In genomic region chr2:201451330-201452057, GRCh38 we compare ENCODE assay signal across 1 cellular context.
A peak's percentile ranks its signal among the peaks of the same experiment; 100 is the strongest.
TF ChIP-seq lines count a peak whose summit lies in the region.

Gene STRADB (plus strand): TSS chr2:201451740. CDS start chr2:201454841, 3,101 bp downstream.
Gene TRAK2 (minus strand): TSS chr2:201451458. CDS start chr2:201420507, 30,951 bp downstream.

TF ChIP-seq in K562, 482 proteins besides CTCF, POLR2A, EP300 and RAD21 (continued from another document and continues in another):
- no peak for TF ChIP-seq CBX1 (IDR thresholded peaks at IDR 0.05; ENCODE audit: low read depth)
- peak; percentile 67; the same call in 1 of the 2 replicates for TF ChIP-seq CBFB (CRISPR knock-in tag; IDR thresholded peaks at IDR 0.05)
- no peak for TF ChIP-seq IFI16 (CRISPR knock-in tag; IDR thresholded peaks at IDR 0.05)
- peak; percentile 59; the same call in 1 of the 2 replicates for TF ChIP-seq DIDO1 (tag; IDR thresholded peaks at IDR 0.05; ENCODE audit: low read depth)
- peak; percentile 21; the same call in 1 of the 2 replicates for TF ChIP-seq MTA3 (IDR thresholded peaks at IDR 0.05; ENCODE audit: borderline replicate concordance)
- TF ChIP-seq AFF1 (IDR thresholded peaks at IDR 0.05; ENCODE audit: low read depth in 1 of 2, partially characterized antibody in 2 of 2), result peak in 1 of 2 experiments; percentile 96
- TF ChIP-seq SMAD1 (IDR thresholded peaks at IDR 0.05; ENCODE audit: low read depth, low read length, partially characterized antibody), result peak; percentile 47
- TF ChIP-seq MYC (IDR thresholded peaks at IDR 0.05; ENCODE audit: low read depth, low read length), result peak; percentile 46; the same call in 1 of the 2 replicates
- TF ChIP-seq MYC (CRISPR knock-in tag; IDR thresholded peaks at IDR 0.05; ENCODE audit: borderline replicate concordance, low read depth), result no peak
- TF ChIP-seq CREBBP (IDR thresholded peaks at IDR 0.05; ENCODE audit: low read depth, low read length), result no peak
- peak; percentile 79 for TF ChIP-seq ZBTB7A (IDR thresholded peaks at IDR 0.05; ENCODE audit: borderline replicate concordance, control insufficient read depth, low read depth, low read length)
- peak; percentile 52; the same call in 1 of the 2 replicates for TF ChIP-seq ZBTB2 (IDR thresholded peaks at IDR 0.05)
- no peak for TF ChIP-seq CREB5 (CRISPR knock-in tag; IDR thresholded peaks at IDR 0.05)
- no peak for TF ChIP-seq MAFK (IDR thresholded peaks at IDR 0.05; ENCODE audit: low read length)
- TF ChIP-seq SLC30A9 (CRISPR knock-in tag; IDR thresholded peaks at IDR 0.05), result no peak
- peak; percentile 46; the same call in 1 of the 2 replicates for TF ChIP-seq L3MBTL2 (IDR thresholded peaks at IDR 0.05)
- TF ChIP-seq DPF2 (IDR thresholded peaks at IDR 0.05), result 0 out of 2 replicates have a peak, but pooled peaks have one; percentile 4
- no peak for TF ChIP-seq CCAR2 (IDR thresholded peaks at IDR 0.05; ENCODE audit: low read depth, low read length)
- peak; percentile 33; the same call in 1 of the 2 replicates for TF ChIP-seq SMAD4 (CRISPR knock-in tag; conservative IDR thresholded peaks at IDR 0.05)
- TF ChIP-seq POLR2B (IDR thresholded peaks at IDR 0.05; ENCODE audit: low read depth, partially characterized antibody), result peak; percentile 73
- TF ChIP-seq SMARCE1 (IDR thresholded peaks at IDR 0.05), result no peak
- TF ChIP-seq GATAD2B (IDR thresholded peaks at IDR 0.05; ENCODE audit: borderline replicate concordance), result peak; percentile 71; the same call in 1 of the 2 replicates
- TF ChIP-seq ZNF655 (CRISPR knock-in tag; IDR thresholded peaks at IDR 0.05), result no peak
- no peak for TF ChIP-seq ZNF408 (CRISPR knock-in tag; IDR thresholded peaks at IDR 0.05; ENCODE audit: low read depth)
- TF ChIP-seq BCLAF1 (IDR thresholded peaks at IDR 0.05; ENCODE audit: borderline replicate concordance in 1 of 2, control insufficient read depth in 1 of 2, low read depth in 2 of 2, low read length in 1 of 2), result 0 out of 4 replicates have a peak, but pooled peaks of 1 of the 2 experiments have one; percentile 43
- peak; percentile 30; the same call in 1 of the 2 replicates for TF ChIP-seq ZBTB1 (CRISPR knock-in tag; IDR thresholded peaks at IDR 0.05; ENCODE audit: borderline replicate concordance, low read depth)
- peak; percentile 82 for TF ChIP-seq PHF20 (IDR thresholded peaks at IDR 0.05; ENCODE audit: partially characterized antibody)
- no peak for TF ChIP-seq PTTG1 (tag; IDR thresholded peaks at IDR 0.05; ENCODE audit: low read depth)
- no peak for TF ChIP-seq KAT7 (CRISPR knock-in tag; IDR thresholded peaks at IDR 0.05; ENCODE audit: borderline replicate concordance)
- TF ChIP-seq ARID4B (CRISPR knock-in tag; IDR thresholded peaks at IDR 0.05), result no peak; the same call in 1 of the 2 replicates
- 0 out of 4 replicates have a peak, but pooled peaks of 1 of the 2 experiments have one; percentile 40 for TF ChIP-seq SIN3A (IDR thresholded peaks at IDR 0.05; ENCODE audit: borderline replicate concordance in 2 of 2, control insufficient read depth in 1 of 2, low read depth in 2 of 2, low read length in 2 of 2)
- peak; percentile 42 for TF ChIP-seq TBP (optimal IDR thresholded peaks at IDR 0.05; ENCODE audit: low read depth, low read length)
- no peak for TF ChIP-seq ZNF124 (CRISPR knock-in tag; IDR thresholded peaks at IDR 0.05)
- peak; percentile 90 for TF ChIP-seq NR2C1 (IDR thresholded peaks at IDR 0.05)
- TF ChIP-seq NR2C1 (tag; IDR thresholded peaks at IDR 0.05), result peak; percentile 93
- TF ChIP-seq MYBL2 (IDR thresholded peaks at IDR 0.05; ENCODE audit: low read depth), result no peak
- no peak for TF ChIP-seq MYBL2 (CRISPR knock-in tag; IDR thresholded peaks at IDR 0.05; ENCODE audit: borderline replicate concordance)
- 0 out of 2 replicates have a peak, but pooled peaks have one; percentile 36 for TF ChIP-seq JUND (IDR thresholded peaks at IDR 0.05; ENCODE audit: borderline replicate concordance, low read depth, low read length)
- no peak; the same call in 2 of the 3 replicates for TF ChIP-seq JUND (tag; IDR thresholded peaks at IDR 0.05; ENCODE audit: borderline replicate concordance, low read depth, low read length)
- TF ChIP-seq ELF1 (tag; IDR thresholded peaks at IDR 0.05), result 0 out of 2 replicates have a peak, but pooled peaks have one; percentile 36
- TF ChIP-seq HDAC2 (IDR thresholded peaks at IDR 0.05), result 0 out of 2 replicates have a peak, but pooled peaks have one; percentile 17
- TF ChIP-seq MXI1 (IDR thresholded peaks at IDR 0.05; ENCODE audit: low read depth, low read length), result 0 out of 2 replicates have a peak, but pooled peaks have one; percentile 43
- peak; percentile 78 for TF ChIP-seq SP1 (CRISPR knock-in tag; IDR thresholded peaks at IDR 0.05)
- TF ChIP-seq MBD2 (IDR thresholded peaks at IDR 0.05; ENCODE audit: borderline replicate concordance, low read depth), result peak; percentile 77
- TF ChIP-seq ETS1 (conservative IDR thresholded peaks at IDR 0.05; ENCODE audit: control insufficient read depth, low read depth, low read length), result peak; percentile 97
- no peak for TF ChIP-seq ZNF174 (CRISPR knock-in tag; IDR thresholded peaks at IDR 0.05)
- no peak for TF ChIP-seq ZNF232 (CRISPR knock-in tag; IDR thresholded peaks at IDR 0.05)
- TF ChIP-seq SRF (CRISPR knock-in tag; IDR thresholded peaks at IDR 0.05), result 0 out of 4 replicates have a peak, but pooled peaks of 1 of the 2 experiments have one; percentile 21
- TF ChIP-seq HCFC1 (IDR thresholded peaks at IDR 0.05; ENCODE audit: low read depth, low read length), result peak; percentile 96
